8 cellular contexts compared by ENCODE assay signal in the genomic region with DNA sequence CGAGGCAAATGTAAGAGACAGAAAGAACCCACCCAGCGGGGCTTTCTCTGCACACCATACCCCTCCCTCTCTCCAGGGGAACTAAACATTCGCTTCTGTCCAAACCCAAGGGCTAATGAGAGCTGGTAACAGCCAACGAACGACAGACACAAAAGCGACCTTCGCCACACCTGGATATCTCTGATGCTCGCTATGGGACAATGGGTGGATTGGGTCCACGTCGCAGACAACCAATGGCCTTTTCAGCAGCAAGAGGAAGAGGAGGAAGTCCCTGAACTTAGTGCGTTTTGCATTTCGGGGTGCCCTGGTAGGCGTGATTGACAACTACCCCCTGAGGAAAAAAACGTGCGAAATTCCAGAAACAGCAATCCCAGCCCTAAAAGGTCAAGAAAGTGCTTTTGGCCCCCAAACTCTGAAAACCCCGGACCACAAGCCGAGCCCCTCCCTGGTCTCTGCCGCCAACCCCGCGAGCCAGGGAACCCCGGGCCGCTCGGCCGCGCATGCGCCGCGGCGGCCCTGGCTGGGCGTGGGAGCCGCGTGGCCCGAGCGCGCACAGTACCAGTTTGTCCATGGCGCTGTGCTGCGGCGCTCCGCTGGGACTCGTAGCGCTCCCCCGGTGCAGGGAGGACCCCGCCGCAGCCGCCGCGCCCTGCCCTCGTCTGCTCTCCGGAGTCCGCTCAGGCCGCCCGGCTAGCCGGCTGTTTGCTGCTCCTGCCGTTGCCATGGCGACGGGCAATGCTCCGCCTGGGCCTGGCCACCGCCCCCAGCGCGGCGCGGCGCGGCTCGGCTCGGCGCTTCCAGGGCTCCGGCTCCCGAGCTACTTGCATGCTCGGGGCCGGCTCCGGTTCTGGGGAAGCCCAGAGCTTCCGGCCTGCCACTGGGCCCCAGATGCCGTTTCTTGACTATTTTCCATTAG.
A peak's percentile ranks its signal among the peaks of the same experiment; 100 is the strongest.
DNase-seq lines count a peak whose midpoint lies in the region; ATAC-seq and TF ChIP-seq lines count a peak whose summit lies in the region.

No MANE protein-coding gene starts in this region.

- peak in 1 of 6 experiments; percentile 9 for TF ChIP-seq CTCF in esophagus squamous epithelium (IDR thresholded peaks at IDR 0.05)

- DNase-seq in CD8-positive, alpha-beta memory T cell = no peak
- DNase-seq in NCI-H345 treated with DMSO at 0.1 percent for 48 hours (lab: John Stamatoyannopoulos, UW; ENCODE audit: unreplicated experiment) = peak; percentile 87
- peak; percentile 43 for DNase-seq in activated CD8-positive, alpha-beta memory T cell treated with anti-CD3 and anti-CD28 coated beads, Interleukin-2, amount 10 ng/mL, durations not matched to agents 7 days and 5 days
- DNase-seq in esophagus squamous epithelium (lab: John Stamatoyannopoulos, UW) = no peak
- peak; percentile 79 for DNase-seq in mucosa of gallbladder (ENCODE audit: low spot score)
- peak; percentile 75 for DNase-seq in stimulated activated naive B cell treated with anti-CD40 and anti-IgM and Interleukin-4, amounts not matched to agents 10 μg/mL and 1 μg/mL and 100 μg/mL, for 72 hours

- H3K27ac Mint-ChIP-seq in CD8-positive, alpha-beta memory T cell = peak overlapping the region in 1 of 8 donors; percentile 50
- H3K27ac Mint-ChIP-seq in activated CD8-positive, alpha-beta memory T cell treated with anti-CD3 and anti-CD28 coated beads, Interleukin-2, amount 10 ng/mL, durations not matched to agents 7 days and 5 days = no peak overlapping the region
- H3K27ac Mint-ChIP-seq in stimulated activated naive B cell treated with anti-CD40 and anti-IgM and Interleukin-4, amounts not matched to agents 10 μg/mL and 1 μg/mL and 100 μg/mL, for 72 hours = peak overlapping the region; percentile 75

- POLR2A ChIA-PET in CD8-positive, alpha-beta memory T cell (lab: Charles Lee) = no interaction called here

- no peaks in the 10 kb centered on the region for H3K36me3 Mint-ChIP-seq in CD8-positive, alpha-beta memory T cell
- H3K36me3 Mint-ChIP-seq in activated CD8-positive, alpha-beta memory T cell treated with anti-CD3 and anti-CD28 coated beads, Interleukin-2, amount 10 ng/mL, durations not matched to agents 7 days and 5 days = peaks cover 1% of the 10 kb centered on the region
- no peaks in the 10 kb centered on the region for H3K36me3 Mint-ChIP-seq in stimulated activated naive B cell treated with anti-CD40 and anti-IgM and Interleukin-4, amounts not matched to agents 10 μg/mL and 1 μg/mL and 100 μg/mL, for 72 hours

- intact Hi-C loops in esophagus squamous epithelium (cut with DNase I) = no loop called here

- TF ChIP-seq POLR2A in esophagus squamous epithelium (IDR thresholded peaks at IDR 0.05) = no peak

- no peaks in the 10 kb centered on the region for H3K27me3 ChIP-seq in CD8-positive, alpha-beta memory T cell (ENCODE audit: insufficient read depth, low read length, poor library complexity, severe bottlenecking)
- H3K27me3 ChIP-seq in esophagus squamous epithelium = peaks cover 0 to 29% (median 0%) of the 10 kb centered on the region in 4 donors

- CTCF ChIA-PET in CD8-positive, alpha-beta memory T cell (lab: Charles Lee) = no interaction called here
- CTCF ChIA-PET in activated CD8-positive, alpha-beta memory T cell treated with anti-CD3 and anti-CD28 coated beads, Interleukin-2, amount 10 ng/mL, durations not matched to agents 7 days and 5 days (lab: Charles Lee) = no interaction called here

- peaks cover 0 to 2% (median 0%) of the 10 kb centered on the region in 5 donors for H3K9me3 Mint-ChIP-seq in CD8-positive, alpha-beta memory T cell
- no peaks in the 10 kb centered on the region for H3K9me3 Mint-ChIP-seq in activated CD8-positive, alpha-beta memory T cell treated with anti-CD3 and anti-CD28 coated beads, Interleukin-2, amount 10 ng/mL, durations not matched to agents 7 days and 5 days (ENCODE audit: low read depth)
- no peaks in the 10 kb centered on the region for H3K9me3 Mint-ChIP-seq in stimulated activated naive B cell treated with anti-CD40 and anti-IgM and Interleukin-4, amounts not matched to agents 10 μg/mL and 1 μg/mL and 100 μg/mL, for 72 hours

- no peak overlapping the region for H3K4me3 ChIP-seq in CD8-positive, alpha-beta memory T cell (ENCODE audit: low read length)
- peak overlapping the region; percentile 38 to 69 (median 50) for H3K4me3 ChIP-seq in esophagus squamous epithelium

- H3K4me1 ChIP-seq in CD8-positive, alpha-beta memory T cell (ENCODE audit: insufficient read depth, low read length) = no peaks in the 10 kb centered on the region
- H3K4me1 ChIP-seq in esophagus squamous epithelium = peaks cover 3 to 32% (median 9%) of the 10 kb centered on the region in 3 donors

- no peaks in the 10 kb centered on the region for H3K9me3 ChIP-seq in CD8-positive, alpha-beta memory T cell (ENCODE audit: low read length)
- H3K9me3 ChIP-seq in esophagus squamous epithelium = no peaks in the 10 kb centered on the region

- H3K4me1 Mint-ChIP-seq in CD8-positive, alpha-beta memory T cell = peaks cover 9 to 15% (median 12%) of the 10 kb centered on the region in 3 donors
- peaks cover 6% of the 10 kb centered on the region for H3K4me1 Mint-ChIP-seq in activated CD8-positive, alpha-beta memory T cell treated with anti-CD3 and anti-CD28 coated beads, Interleukin-2, amount 10 ng/mL, durations not matched to agents 7 days and 5 days
- peaks cover 3 to 10% of the 10 kb centered on the region in 2 donors for H3K4me1 Mint-ChIP-seq in stimulated activated naive B cell treated with anti-CD40 and anti-IgM and Interleukin-4, amounts not matched to agents 10 μg/mL and 1 μg/mL and 100 μg/mL, for 72 hours

- no peaks in the 10 kb centered on the region for H3K36me3 ChIP-seq in CD8-positive, alpha-beta memory T cell (ENCODE audit: insufficient read depth, low read length)
- H3K36me3 ChIP-seq in esophagus squamous epithelium = no peaks in the 10 kb centered on the region

- no peak overlapping the region for H3K27ac ChIP-seq in CD8-positive, alpha-beta memory T cell (ENCODE audit: low read depth, low read length)
- H3K27ac ChIP-seq in esophagus squamous epithelium = peak overlapping the region; percentile 2 to 65 (median 46)

- H3K4me3 Mint-ChIP-seq in CD8-positive, alpha-beta memory T cell = peak overlapping the region in 6 of 7 donors; percentile 64 to 79 (median 74)
- peak overlapping the region; percentile 48 for H3K4me3 Mint-ChIP-seq in activated CD8-positive, alpha-beta memory T cell treated with anti-CD3 and anti-CD28 coated beads, Interleukin-2, amount 10 ng/mL, durations not matched to agents 7 days and 5 days
- peak overlapping the region; percentile 84 to 85 for H3K4me3 Mint-ChIP-seq in stimulated activated naive B cell treated with anti-CD40 and anti-IgM and Interleukin-4, amounts not matched to agents 10 μg/mL and 1 μg/mL and 100 μg/mL, for 72 hours

- WGBS in esophagus squamous epithelium, 2 donors = 1 to 4% methylated on average over 27 to 50 of the region's 74 CpGs

- peaks cover 27 to 33% of the 10 kb centered on the region in 2 donors for H3K27me3 Mint-ChIP-seq in CD8-positive, alpha-beta memory T cell
- H3K27me3 Mint-ChIP-seq in activated CD8-positive, alpha-beta memory T cell treated with anti-CD3 and anti-CD28 coated beads, Interleukin-2, amount 10 ng/mL, durations not matched to agents 7 days and 5 days = peaks cover 31% of the 10 kb centered on the region
- peaks cover 11 to 42% of the 10 kb centered on the region in 2 donors for H3K27me3 Mint-ChIP-seq in stimulated activated naive B cell treated with anti-CD40 and anti-IgM and Interleukin-4, amounts not matched to agents 10 μg/mL and 1 μg/mL and 100 μg/mL, for 72 hours

- ATAC-seq in GM19324 (IDR thresholded peaks at IDR 0.05; ENCODE audit: low FRiP score, unreplicated experiment) = peak; percentile 96
- ATAC-seq in HG03354 (IDR thresholded peaks at IDR 0.05; ENCODE audit: poor library complexity, severe bottlenecking, unreplicated experiment) = peak; percentile 93
- peak; percentile 78 for ATAC-seq in activated CD8-positive, alpha-beta memory T cell treated with anti-CD3 and anti-CD28 coated beads, Interleukin-2, amount 10 ng/mL, durations not matched to agents 7 days and 5 days
- peak; percentile 96 to 97 for ATAC-seq in stimulated activated naive B cell treated with anti-CD40 and anti-IgM and Interleukin-4, amounts not matched to agents 10 μg/mL and 1 μg/mL and 100 μg/mL, for 72 hours (replicated peaks)

Comparison
In these comparisons a context has a peak if more than half of its experiments do, and no peak if none do; other contexts are left out.
1. DNase-seq: peak in NCI-H345 treated with DMSO at 0.1 percent for 48 hours (single experiment), activated CD8-positive, alpha-beta memory T cell treated with anti-CD3 and anti-CD28 coated beads, Interleukin-2, amount 10 ng/mL, durations not matched to agents 7 days and 5 days (single experiment), mucosa of gallbladder (single experiment) and stimulated activated naive B cell treated with anti-CD40 and anti-IgM and Interleukin-4, amounts not matched to agents 10 μg/mL and 1 μg/mL and 100 μg/mL, for 72 hours (single experiment); none in CD8-positive, alpha-beta memory T cell (0 of 5) and esophagus squamous epithelium (single experiment).
2. Peak in every context shown above with its lines, with median percentiles within 50 percentile points of each other: H3K4me3 Mint-ChIP-seq and ATAC-seq.